In genomic region chr16:87391950-87392822, GRCh38 we compare ENCODE assay signal across 1 cellular context.
A peak's percentile ranks its signal among the peaks of the same experiment; 100 is the strongest.
TF ChIP-seq lines count a peak whose summit lies in the region.

TSS of gene MAP1LC3B (plus strand) at chr16:87392336. CDS start at chr16:87392428, 92 bp downstream.

TF ChIP-seq in HepG2, 621 proteins besides CTCF, POLR2A, EP300 and RAD21 (continued from another document and continues in another):
- peak; percentile 49 for TF ChIP-seq ZNF407 (CRISPR knock-in tag; IDR thresholded peaks at IDR 0.05; ENCODE audit: not compliant biosample characterization)
- peak; percentile 99; the same call in 1 of the 2 replicates for TF ChIP-seq ZNF234 (CRISPR knock-in tag; conservative IDR thresholded peaks at IDR 0.05)
- TF ChIP-seq CAMTA2 (CRISPR knock-in tag; IDR thresholded peaks at IDR 0.05; ENCODE audit: borderline replicate concordance): peak; percentile 87
- peak; percentile 99 for TF ChIP-seq ZNF451 (CRISPR knock-in tag; IDR thresholded peaks at IDR 0.05)
- peak; percentile 97 for TF ChIP-seq ZBTB38 (CRISPR knock-in tag; IDR thresholded peaks at IDR 0.05)
- TF ChIP-seq SETDB1 (CRISPR knock-in tag; IDR thresholded peaks at IDR 0.05; ENCODE audit: borderline replicate concordance): no peak
- peak; percentile 89 for TF ChIP-seq ZNF747 (CRISPR knock-in tag; IDR thresholded peaks at IDR 0.05; ENCODE audit: borderline replicate concordance)
- no peak for TF ChIP-seq NONO (IDR thresholded peaks at IDR 0.05)
- peak; percentile 99 for TF ChIP-seq NONO (CRISPR knock-in tag; conservative IDR thresholded peaks at IDR 0.05)
- TF ChIP-seq SRY (CRISPR knock-in tag; IDR thresholded peaks at IDR 0.05): peak; percentile 93
- TF ChIP-seq MBD4 (IDR thresholded peaks at IDR 0.05; ENCODE audit: borderline replicate concordance, low read length): no peak
- TF ChIP-seq, protein P1, sequence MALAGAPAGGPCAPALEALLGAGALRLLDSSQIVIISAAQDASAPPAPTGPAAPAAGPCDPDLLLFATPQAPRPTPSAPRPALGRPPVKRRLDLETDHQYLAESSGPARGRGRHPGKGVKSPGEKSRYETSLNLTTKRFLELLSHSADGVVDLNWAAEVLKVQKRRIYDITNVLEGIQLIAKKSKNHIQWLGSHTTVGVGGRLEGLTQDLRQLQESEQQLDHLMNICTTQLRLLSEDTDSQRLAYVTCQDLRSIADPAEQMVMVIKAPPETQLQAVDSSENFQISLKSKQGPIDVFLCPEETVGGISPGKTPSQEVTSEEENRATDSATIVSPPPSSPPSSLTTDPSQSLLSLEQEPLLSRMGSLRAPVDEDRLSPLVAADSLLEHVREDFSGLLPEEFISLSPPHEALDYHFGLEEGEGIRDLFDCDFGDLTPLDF (CRISPR knock-in tag; IDR thresholded peaks at IDR 0.05): peak; percentile 28; the same call in 1 of the 2 replicates
- peak in 1 of 2 experiments; percentile 85; a peak in 3 of 4 replicates for TF ChIP-seq HMGXB4 (CRISPR knock-in tag; IDR thresholded peaks at IDR 0.05; ENCODE audit: borderline replicate concordance in 1 of 2, low read depth in 1 of 2)
- peak; percentile 77 for TF ChIP-seq ARHGAP35 (CRISPR knock-in tag; IDR thresholded peaks at IDR 0.05; ENCODE audit: borderline replicate concordance)
- TF ChIP-seq HMGXB3 (CRISPR knock-in tag; IDR thresholded peaks at IDR 0.05; ENCODE audit: borderline replicate concordance): peak; percentile 92; the same call in 1 of the 2 replicates
- TF ChIP-seq ZBTB25 (CRISPR knock-in tag; IDR thresholded peaks at IDR 0.05): peak; percentile 84; the same call in 1 of the 2 replicates
- TF ChIP-seq JUN (CRISPR knock-in tag; IDR thresholded peaks at IDR 0.05): peak; percentile 81
- no peak for TF ChIP-seq ISX (CRISPR knock-in tag; conservative IDR thresholded peaks at IDR 0.05)
- TF ChIP-seq, protein P2, sequence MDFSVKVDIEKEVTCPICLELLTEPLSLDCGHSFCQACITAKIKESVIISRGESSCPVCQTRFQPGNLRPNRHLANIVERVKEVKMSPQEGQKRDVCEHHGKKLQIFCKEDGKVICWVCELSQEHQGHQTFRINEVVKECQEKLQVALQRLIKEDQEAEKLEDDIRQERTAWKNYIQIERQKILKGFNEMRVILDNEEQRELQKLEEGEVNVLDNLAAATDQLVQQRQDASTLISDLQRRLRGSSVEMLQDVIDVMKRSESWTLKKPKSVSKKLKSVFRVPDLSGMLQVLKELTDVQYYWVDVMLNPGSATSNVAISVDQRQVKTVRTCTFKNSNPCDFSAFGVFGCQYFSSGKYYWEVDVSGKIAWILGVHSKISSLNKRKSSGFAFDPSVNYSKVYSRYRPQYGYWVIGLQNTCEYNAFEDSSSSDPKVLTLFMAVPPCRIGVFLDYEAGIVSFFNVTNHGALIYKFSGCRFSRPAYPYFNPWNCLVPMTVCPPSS (IDR thresholded peaks at IDR 0.05): no peak
- TF ChIP-seq, protein P3, sequence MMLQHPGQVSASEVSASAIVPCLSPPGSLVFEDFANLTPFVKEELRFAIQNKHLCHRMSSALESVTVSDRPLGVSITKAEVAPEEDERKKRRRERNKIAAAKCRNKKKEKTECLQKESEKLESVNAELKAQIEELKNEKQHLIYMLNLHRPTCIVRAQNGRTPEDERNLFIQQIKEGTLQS (CRISPR knock-in tag; IDR thresholded peaks at IDR 0.05): peak; percentile 83
- no peak for TF ChIP-seq TRIM24 (CRISPR knock-in tag; IDR thresholded peaks at IDR 0.05)
- peak; percentile 98; the same call in 1 of the 2 replicates for TF ChIP-seq SMAD1 (CRISPR knock-in tag; IDR thresholded peaks at IDR 0.05; ENCODE audit: borderline replicate concordance, low read depth)
- peak; percentile 85 for TF ChIP-seq JARID2 (CRISPR knock-in tag; IDR thresholded peaks at IDR 0.05; ENCODE audit: insufficient replicate concordance)
- TF ChIP-seq PHB2 (IDR thresholded peaks at IDR 0.05; ENCODE audit: partially characterized antibody): no peak
- peak; percentile 98 for TF ChIP-seq TBX2 (CRISPR knock-in tag; IDR thresholded peaks at IDR 0.05; ENCODE audit: borderline replicate concordance)
- TF ChIP-seq ZNF614 (CRISPR knock-in tag; IDR thresholded peaks at IDR 0.05; ENCODE audit: borderline replicate concordance): peak; percentile 74; the same call in 1 of the 2 replicates
- no peak for TF ChIP-seq ZNF615 (CRISPR knock-in tag; IDR thresholded peaks at IDR 0.05; ENCODE audit: borderline replicate concordance)
- TF ChIP-seq ASH2L (IDR thresholded peaks at IDR 0.05; ENCODE audit: insufficient read length, low read depth, low read length): peak; percentile 32
- TF ChIP-seq ZNF790 (CRISPR knock-in tag; IDR thresholded peaks at IDR 0.05; ENCODE audit: borderline replicate concordance): peak; percentile 97; the same call in 1 of the 2 replicates
- TF ChIP-seq HNRNPK (IDR thresholded peaks at IDR 0.05; ENCODE audit: low read depth, low read length, poor library complexity, severe bottlenecking): peak; percentile 90
- TF ChIP-seq ZBTB7A (CRISPR knock-in tag; IDR thresholded peaks at IDR 0.05): no peak; the same call in 1 of the 2 replicates
- peak; percentile 90 for TF ChIP-seq GABPB1 (CRISPR knock-in tag; IDR thresholded peaks at IDR 0.05)
- TF ChIP-seq, protein P4, sequence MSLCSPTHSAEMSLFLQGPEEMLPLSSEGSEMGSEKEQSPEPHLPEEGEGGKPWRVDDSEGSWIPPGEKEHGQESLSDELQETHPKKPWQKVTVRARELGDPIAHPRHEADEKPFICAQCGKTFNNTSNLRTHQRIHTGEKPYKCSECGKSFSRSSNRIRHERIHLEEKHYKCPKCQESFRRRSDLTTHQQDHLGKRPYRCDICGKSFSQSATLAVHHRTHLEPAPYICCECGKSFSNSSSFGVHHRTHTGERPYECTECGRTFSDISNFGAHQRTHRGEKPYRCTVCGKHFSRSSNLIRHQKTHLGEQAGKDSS (CRISPR knock-in tag; IDR thresholded peaks at IDR 0.05; ENCODE audit: borderline replicate concordance, low read depth): peak; percentile 75; the same call in 1 of the 2 replicates
- TF ChIP-seq U2AF1 (optimal IDR thresholded peaks at IDR 0.05; ENCODE audit: low read depth, low read length): no peak
- no peak for TF ChIP-seq ZFP82 (CRISPR knock-in tag; IDR thresholded peaks at IDR 0.05; ENCODE audit: borderline replicate concordance)
- peak; percentile 62; the same call in 1 of the 2 replicates for TF ChIP-seq ZFP36L1 (CRISPR knock-in tag; IDR thresholded peaks at IDR 0.05)
- TF ChIP-seq ZNF543 (CRISPR knock-in tag; IDR thresholded peaks at IDR 0.05): peak; percentile 93; the same call in 1 of the 2 replicates
- TF ChIP-seq KDM3A (CRISPR knock-in tag; IDR thresholded peaks at IDR 0.05; ENCODE audit: low read depth): peak; percentile 89; the same call in 1 of the 2 replicates
- TF ChIP-seq CCDC6 (CRISPR knock-in tag; IDR thresholded peaks at IDR 0.05): peak; percentile 99
